8 cellular contexts compared by ENCODE assay signal in genomic region chr18:76814256-76814655, GRCh38.
"Had no signal": no experiment of that assay in that cellular context is flagged by ENCODE, and none has a peak within 500 bp of the region (broad histone marks: within the 10 kb centered on the region; RNA-seq: fewer than 3 reads in every experiment).

No MANE protein-coding gene starts in this region.

- DNase-seq: H9, HCEC 1CT, KBM-7 had no signal

- H2AFZ ChIP-seq: GM23338 had no signal

- H3K4me3 ChIP-seq: GM23338 had no signal

- H3K4me3 Mint-ChIP-seq: GM23338, H9 had no signal

- FAIRE-seq: H1, H54, HTR-8/SVneo had no signal

- ATAC-seq: GM23338 had no signal

- H3K27ac ChIP-seq: KMS-11 had no signal

- H3K27ac Mint-ChIP-seq: GM23338 had no signal

- H3K4me2 ChIP-seq: GM23338, KMS-11 had no signal

- H3K9ac ChIP-seq: KMS-11 had no signal

- H3K9me3 Mint-ChIP-seq: GM23338, H9 had no signal
